ENCODE assay signal across 17 cellular contexts in the genomic region with DNA sequence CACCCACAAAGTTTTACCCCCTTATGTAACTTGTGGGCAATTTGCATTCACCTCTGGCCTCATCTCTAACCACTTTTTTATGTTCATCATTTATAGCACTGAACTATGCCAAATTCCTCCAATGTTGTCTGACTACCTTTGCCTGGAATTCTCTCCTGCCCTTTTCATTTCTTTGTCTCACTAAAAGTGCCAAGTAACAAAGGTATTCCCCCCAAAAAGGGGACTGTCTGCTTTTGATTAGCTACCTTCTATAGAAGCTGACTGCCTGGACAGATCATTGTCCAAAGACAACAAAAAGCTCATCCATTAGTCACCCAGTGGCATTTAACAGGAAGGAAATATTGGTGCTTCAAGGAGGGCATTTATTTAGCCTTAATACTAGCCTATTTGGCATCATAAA.
DNase-seq lines count a peak whose midpoint lies in the region; ATAC-seq and TF ChIP-seq lines count a peak whose summit lies in the region.
"Had no signal": no experiment of that assay in that cellular context is flagged by ENCODE, and none has a peak within 500 bp of the region (broad histone marks: within the 10 kb centered on the region; RNA-seq: fewer than 3 reads in every experiment).

No MANE protein-coding gene starts in this region.

- no peaks in the 10 kb centered on the region for H3K4me1 Mint-ChIP-seq in activated T-helper 1 cell treated with anti-CD3 and anti-CD28 coated beads, Interleukin-12 subunit alpha, Interleukin-12 subunit beta, Interleukin-2, Interleukin-4 antibody, amounts not matched to agents 30 ng/mL and 10 ng/mL and 1 ng/mL, durations not matched to agents 14 hours and 24 hours and 36 hours (ENCODE audit: low read depth)
- H3K4me1 Mint-ChIP-seq in activated naive CD8-positive, alpha-beta T cell treated with anti-CD3 and anti-CD28 coated beads, Interleukin-2, amount 50 U/mL, for 24 hours, result no peaks in the 10 kb centered on the region
- H3K4me1 Mint-ChIP-seq: memory B cell had no signal

- ATAC-seq in GM21528 (IDR thresholded peaks at IDR 0.05; ENCODE audit: low FRiP score, unreplicated experiment), result no peak
- ATAC-seq in activated naive CD8-positive, alpha-beta T cell treated with anti-CD3 and anti-CD28 coated beads, Interleukin-2, amount 50 U/mL, for 24 hours, result no peak
- ATAC-seq: activated CD8-positive, alpha-beta T cell treated with anti-CD3 and anti-CD28 coated beads, Interleukin-2, amount 10 ng/mL, durations not matched to agents 7 days and 5 days; K562; Right ventricle myocardium inferior had no signal

- H3K4me3 ChIP-seq in astrocyte of the spinal cord (ENCODE audit: low read depth, low read length), result no peak overlapping the region
- H3K4me3 ChIP-seq: K562 had no signal

- no peak overlapping the region for H3K27ac Mint-ChIP-seq in activated T-helper 1 cell treated with anti-CD3 and anti-CD28 coated beads, Interleukin-12 subunit alpha, Interleukin-12 subunit beta, Interleukin-2, Interleukin-4 antibody, amounts not matched to agents 30 ng/mL and 10 ng/mL and 1 ng/mL, durations not matched to agents 14 hours and 24 hours and 36 hours
- H3K27ac Mint-ChIP-seq in activated naive CD8-positive, alpha-beta T cell treated with anti-CD3 and anti-CD28 coated beads, Interleukin-2, amount 50 U/mL, for 24 hours, result no peak overlapping the region
- H3K27ac Mint-ChIP-seq: activated CD8-positive, alpha-beta T cell treated with anti-CD3 and anti-CD28 coated beads, Interleukin-2, amount 10 ng/mL, durations not matched to agents 7 days and 5 days; memory B cell had no signal

- no peak overlapping the region for H3K4me3 Mint-ChIP-seq in activated T-helper 1 cell treated with anti-CD3 and anti-CD28 coated beads, Interleukin-12 subunit alpha, Interleukin-12 subunit beta, Interleukin-2, Interleukin-4 antibody, amounts not matched to agents 30 ng/mL and 10 ng/mL and 1 ng/mL, durations not matched to agents 14 hours and 24 hours and 36 hours
- H3K4me3 Mint-ChIP-seq in activated naive CD8-positive, alpha-beta T cell treated with anti-CD3 and anti-CD28 coated beads, Interleukin-2, amount 50 U/mL, for 24 hours, result no peak overlapping the region
- H3K4me3 Mint-ChIP-seq: activated CD8-positive, alpha-beta T cell treated with anti-CD3 and anti-CD28 coated beads, Interleukin-2, amount 10 ng/mL, durations not matched to agents 7 days and 5 days; memory B cell had no signal

- no peaks in the 10 kb centered on the region for H3K36me3 Mint-ChIP-seq in activated T-helper 1 cell treated with anti-CD3 and anti-CD28 coated beads, Interleukin-12 subunit alpha, Interleukin-12 subunit beta, Interleukin-2, Interleukin-4 antibody, amounts not matched to agents 30 ng/mL and 10 ng/mL and 1 ng/mL, durations not matched to agents 14 hours and 24 hours and 36 hours (ENCODE audit: low read depth)
- no peaks in the 10 kb centered on the region for H3K36me3 Mint-ChIP-seq in activated naive CD8-positive, alpha-beta T cell treated with anti-CD3 and anti-CD28 coated beads, Interleukin-2, amount 50 U/mL, for 24 hours (ENCODE audit: low read depth)

- H3K9me3 Mint-ChIP-seq in activated T-helper 1 cell treated with anti-CD3 and anti-CD28 coated beads, Interleukin-12 subunit alpha, Interleukin-12 subunit beta, Interleukin-2, Interleukin-4 antibody, amounts not matched to agents 30 ng/mL and 10 ng/mL and 1 ng/mL, durations not matched to agents 14 hours and 24 hours and 36 hours, result peaks cover 3% of the 10 kb centered on the region
- peaks cover 6% of the 10 kb centered on the region for H3K9me3 Mint-ChIP-seq in activated naive CD8-positive, alpha-beta T cell treated with anti-CD3 and anti-CD28 coated beads, Interleukin-2, amount 50 U/mL, for 24 hours

- intact Hi-C loops in activated T-helper 1 cell treated with anti-CD3 and anti-CD28 coated beads, Interleukin-12 subunit alpha, Interleukin-12 subunit beta, Interleukin-2, Interleukin-4 antibody, amounts not matched to agents 30 ng/mL and 10 ng/mL and 1 ng/mL, durations not matched to agents 14 hours and 24 hours and 36 hours (cut with micrococcal nuclease), result no loop called here

- no peak for TF ChIP-seq CTCF in astrocyte of the spinal cord (IDR thresholded peaks at IDR 0.05; ENCODE audit: low read depth, low read length)

- peaks cover 3% of the 10 kb centered on the region for H3K27me3 Mint-ChIP-seq in activated T-helper 1 cell treated with anti-CD3 and anti-CD28 coated beads, Interleukin-12 subunit alpha, Interleukin-12 subunit beta, Interleukin-2, Interleukin-4 antibody, amounts not matched to agents 30 ng/mL and 10 ng/mL and 1 ng/mL, durations not matched to agents 14 hours and 24 hours and 36 hours (ENCODE audit: insufficient read depth)
- H3K27me3 Mint-ChIP-seq in activated naive CD8-positive, alpha-beta T cell treated with anti-CD3 and anti-CD28 coated beads, Interleukin-2, amount 50 U/mL, for 24 hours, result no peaks in the 10 kb centered on the region
- H3K27me3 Mint-ChIP-seq: memory B cell had no signal

- in situ Hi-C loops in astrocyte of the spinal cord (cut with HindIII; ENCODE audit: low sequenced_read_pairs), result no loop called here

- DNase-seq in AG08396 (ENCODE audit: low spot score) (peak; percentile 8), HS-5 (ENCODE audit: low read depth) (peak; percentile 75), astrocyte of the spinal cord (ENCODE audit: low read depth, low spot score) (peak; percentile 89), kidney tubule cell (ENCODE audit: low spot score) (peak; percentile 96), SKM-1 treated with dmso at 0.1 percent for 144 hours (lab: John Stamatoyannopoulos, UW; ENCODE audit: unreplicated experiment) (no peak)
- DNase-seq in activated T-helper 1 cell treated with anti-CD3 and anti-CD28 coated beads, Interleukin-12 subunit alpha, Interleukin-12 subunit beta, Interleukin-2, Interleukin-4 antibody, amounts not matched to agents 30 ng/mL and 10 ng/mL and 1 ng/mL, durations not matched to agents 14 hours and 24 hours and 36 hours (ENCODE audit: low spot score), result no peak
- no peak for DNase-seq in activated naive CD8-positive, alpha-beta T cell treated with anti-CD3 and anti-CD28 coated beads, Interleukin-2, amount 50 U/mL, for 24 hours
- DNase-seq: activated CD8-positive, alpha-beta T cell treated with anti-CD3 and anti-CD28 coated beads, Interleukin-2, amount 10 ng/mL, durations not matched to agents 7 days and 5 days; DMS153; erythroblast; occipital lobe; stimulated activated CD4-positive, alpha-beta T cell treated with anti-CD3 and anti-CD28 coated beads, Interleukin-12 subunit alpha, Interleukin-12 subunit beta, amount 100 ng/mL, for 4 hours; T-helper 9 cell had no signal

Comparison
In these comparisons a context has a peak if more than half of its experiments do, and no peak if none do; other contexts are left out.
1. DNase-seq: peak in AG08396 (single experiment), HS-5 (single experiment), astrocyte of the spinal cord (single experiment) and kidney tubule cell (single experiment); none in activated T-helper 1 cell treated with anti-CD3 and anti-CD28 coated beads, Interleukin-12 subunit alpha, Interleukin-12 subunit beta, Interleukin-2, Interleukin-4 antibody, amounts not matched to agents 30 ng/mL and 10 ng/mL and 1 ng/mL, durations not matched to agents 14 hours and 24 hours and 36 hours (single experiment), SKM-1 treated with dmso at 0.1 percent for 144 hours (single experiment) and activated naive CD8-positive, alpha-beta T cell treated with anti-CD3 and anti-CD28 coated beads, Interleukin-2, amount 50 U/mL, for 24 hours (single experiment).